ENCODE assay signal across 23 cellular contexts in genomic region chr10:77841711-77842375, GRCh38.
"Had no signal": no experiment of that assay in that cellular context is flagged by ENCODE, and none has a peak within 500 bp of the region (broad histone marks: within the 10 kb centered on the region; RNA-seq: fewer than 3 reads in every experiment).

No MANE protein-coding gene starts in this region.

- H3K4me3 ChIP-seq: body of pancreas, colonic mucosa, heart left ventricle, lower lobe of right lung, right atrium auricular region, skin epidermis, suprapubic skin had no signal

- DNase-seq: activated CD4-positive, alpha-beta T cell treated with anti-CD3 and anti-CD28 coated beads for 36 hours; activated CD4-positive, alpha-beta T cell treated with anti-CD3 and anti-CD28 coated beads, Interleukin-2, amount 50 U/mL, for 48 hours; activated naive CD4-positive, alpha-beta T cell; activated naive CD8-positive, alpha-beta T cell treated with anti-CD3 and anti-CD28 coated beads for 36 hours; body of pancreas; caudate nucleus; colonic mucosa; heart left ventricle; immature natural killer cell; left colon; lower lobe of right lung; nucleus accumbens; stimulated activated CD4-positive, alpha-beta T cell treated with anti-CD3 and anti-CD28 coated beads, Interleukin-15, amount 100 ng/mL, for 24 hours; stimulated activated CD4-positive, alpha-beta T cell treated with anti-CD3 and anti-CD28 coated beads, Interleukin-2, amount 100 ng/mL, for 48 hours; SW 1271 had no signal

- H3K27ac ChIP-seq: body of pancreas, colonic mucosa, lower lobe of right lung, right atrium auricular region, skin epidermis, suprapubic skin had no signal

- H3K36me3 ChIP-seq: colonic mucosa had no signal

- H3K9me3 ChIP-seq: body of pancreas, colonic mucosa, heart left ventricle, lower lobe of right lung, right atrium auricular region, suprapubic skin had no signal

- H3K4me3 Mint-ChIP-seq: activated CD4-positive, alpha-beta T cell treated with anti-CD3 and anti-CD28 coated beads for 36 hours; activated naive CD8-positive, alpha-beta T cell treated with anti-CD3 and anti-CD28 coated beads for 36 hours; immature natural killer cell; mesothelial cell of epicardium; natural killer cell treated with Interleukin-12 subunit alpha and Interleukin-12 subunit beta and Interleukin-15 and Interleukin-18, amount 100 ng/mL, for 72 hours; stimulated activated naive CD8-positive, alpha-beta T cell treated with anti-CD3 and anti-CD28 coated beads, Interleukin-15, Interleukin-2, amounts not matched to agents 100 ng/mL and 50 ng/mL, for 24 hours; T-helper 2 cell treated with Interferon-gamma antibody and Interleukin-4, amounts not matched to agents 5 μg/mL and 100 μg/mL, for 36 hours; type B pancreatic cell had no signal

- ATAC-seq: activated CD4-positive, alpha-beta T cell treated with anti-CD3 and anti-CD28 coated beads for 36 hours; body of pancreas; heart left ventricle; left colon; lower lobe of right lung; natural killer cell treated with Interleukin-12 subunit alpha and Interleukin-12 subunit beta and Interleukin-15 and Interleukin-18, amount 100 ng/mL, for 72 hours had no signal

- H3K9me3 Mint-ChIP-seq: activated naive CD8-positive, alpha-beta T cell treated with anti-CD3 and anti-CD28 coated beads for 36 hours; immature natural killer cell; mesothelial cell of epicardium; natural killer cell treated with Interleukin-12 subunit alpha and Interleukin-12 subunit beta and Interleukin-15 and Interleukin-18, amount 100 ng/mL, for 72 hours; stimulated activated naive CD8-positive, alpha-beta T cell treated with anti-CD3 and anti-CD28 coated beads, Interleukin-15, Interleukin-2, amounts not matched to agents 100 ng/mL and 50 ng/mL, for 24 hours; T-helper 2 cell treated with Interferon-gamma antibody and Interleukin-4, amounts not matched to agents 5 μg/mL and 100 μg/mL, for 36 hours; type B pancreatic cell had no signal

- H3K4me1 ChIP-seq: body of pancreas had no signal

- H3K27me3 Mint-ChIP-seq: activated CD4-positive, alpha-beta T cell treated with anti-CD3 and anti-CD28 coated beads for 36 hours; activated naive CD8-positive, alpha-beta T cell treated with anti-CD3 and anti-CD28 coated beads for 36 hours; natural killer cell treated with Interleukin-12 subunit alpha and Interleukin-12 subunit beta and Interleukin-15 and Interleukin-18, amount 100 ng/mL, for 72 hours; stimulated activated naive CD8-positive, alpha-beta T cell treated with anti-CD3 and anti-CD28 coated beads, Interleukin-15, Interleukin-2, amounts not matched to agents 100 ng/mL and 50 ng/mL, for 24 hours; type B pancreatic cell had no signal

- H3K27ac Mint-ChIP-seq: activated CD4-positive, alpha-beta T cell treated with anti-CD3 and anti-CD28 coated beads for 36 hours; activated naive CD8-positive, alpha-beta T cell treated with anti-CD3 and anti-CD28 coated beads for 36 hours; mesothelial cell of epicardium; natural killer cell treated with Interleukin-12 subunit alpha and Interleukin-12 subunit beta and Interleukin-15 and Interleukin-18, amount 100 ng/mL, for 72 hours; stimulated activated naive CD8-positive, alpha-beta T cell treated with anti-CD3 and anti-CD28 coated beads, Interleukin-15, Interleukin-2, amounts not matched to agents 100 ng/mL and 50 ng/mL, for 24 hours; T-helper 2 cell treated with Interferon-gamma antibody and Interleukin-4, amounts not matched to agents 5 μg/mL and 100 μg/mL, for 36 hours; type B pancreatic cell had no signal

- H3K36me3 Mint-ChIP-seq: activated naive CD8-positive, alpha-beta T cell treated with anti-CD3 and anti-CD28 coated beads for 36 hours; natural killer cell treated with Interleukin-12 subunit alpha and Interleukin-12 subunit beta and Interleukin-15 and Interleukin-18, amount 100 ng/mL, for 72 hours had no signal

- H3K27me3 ChIP-seq: body of pancreas, colonic mucosa, heart left ventricle, right atrium auricular region, suprapubic skin had no signal
